1 cellular context compared by ENCODE assay signal in the genomic region with DNA sequence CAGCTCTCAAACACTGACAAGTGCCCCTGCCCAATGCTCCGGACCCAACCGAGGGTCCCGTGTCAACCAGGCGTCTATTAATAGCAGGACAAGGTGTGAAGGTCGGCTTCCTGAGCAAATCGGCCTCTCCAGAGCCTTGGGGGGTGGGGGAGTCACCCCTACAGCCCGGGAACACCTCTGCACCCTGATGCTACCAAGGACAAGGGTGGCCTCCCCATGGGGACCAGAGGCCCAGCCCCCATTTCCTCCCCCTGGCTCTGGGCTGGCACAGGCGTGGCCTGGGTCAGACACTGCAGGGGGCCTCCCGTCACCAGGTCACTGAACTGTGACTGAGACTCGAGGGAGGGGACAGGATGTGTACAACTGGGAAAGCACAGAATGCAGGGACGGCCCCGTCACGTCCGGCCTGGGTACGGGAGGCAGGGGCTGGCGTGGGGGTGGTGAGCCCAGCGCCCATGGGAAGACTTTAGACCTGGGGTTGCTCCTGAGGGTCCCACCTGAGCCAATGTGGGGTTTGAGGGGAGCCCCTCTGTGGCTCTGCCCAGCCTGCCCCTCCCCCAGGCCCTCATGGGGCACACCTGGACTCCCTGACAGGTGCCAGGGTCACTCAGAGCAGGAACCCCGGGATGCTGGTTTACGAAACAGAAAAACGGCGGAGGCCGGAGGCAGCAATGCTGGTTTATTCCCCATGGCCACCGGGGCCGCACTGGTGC.
TF ChIP-seq lines count a peak whose summit lies in the region.

No MANE protein-coding gene starts in this region.

TF ChIP-seq in HepG2, 621 proteins besides CTCF, POLR2A, EP300 and RAD21 (continued from another document and continues in another):
- TF ChIP-seq, protein P1, sequence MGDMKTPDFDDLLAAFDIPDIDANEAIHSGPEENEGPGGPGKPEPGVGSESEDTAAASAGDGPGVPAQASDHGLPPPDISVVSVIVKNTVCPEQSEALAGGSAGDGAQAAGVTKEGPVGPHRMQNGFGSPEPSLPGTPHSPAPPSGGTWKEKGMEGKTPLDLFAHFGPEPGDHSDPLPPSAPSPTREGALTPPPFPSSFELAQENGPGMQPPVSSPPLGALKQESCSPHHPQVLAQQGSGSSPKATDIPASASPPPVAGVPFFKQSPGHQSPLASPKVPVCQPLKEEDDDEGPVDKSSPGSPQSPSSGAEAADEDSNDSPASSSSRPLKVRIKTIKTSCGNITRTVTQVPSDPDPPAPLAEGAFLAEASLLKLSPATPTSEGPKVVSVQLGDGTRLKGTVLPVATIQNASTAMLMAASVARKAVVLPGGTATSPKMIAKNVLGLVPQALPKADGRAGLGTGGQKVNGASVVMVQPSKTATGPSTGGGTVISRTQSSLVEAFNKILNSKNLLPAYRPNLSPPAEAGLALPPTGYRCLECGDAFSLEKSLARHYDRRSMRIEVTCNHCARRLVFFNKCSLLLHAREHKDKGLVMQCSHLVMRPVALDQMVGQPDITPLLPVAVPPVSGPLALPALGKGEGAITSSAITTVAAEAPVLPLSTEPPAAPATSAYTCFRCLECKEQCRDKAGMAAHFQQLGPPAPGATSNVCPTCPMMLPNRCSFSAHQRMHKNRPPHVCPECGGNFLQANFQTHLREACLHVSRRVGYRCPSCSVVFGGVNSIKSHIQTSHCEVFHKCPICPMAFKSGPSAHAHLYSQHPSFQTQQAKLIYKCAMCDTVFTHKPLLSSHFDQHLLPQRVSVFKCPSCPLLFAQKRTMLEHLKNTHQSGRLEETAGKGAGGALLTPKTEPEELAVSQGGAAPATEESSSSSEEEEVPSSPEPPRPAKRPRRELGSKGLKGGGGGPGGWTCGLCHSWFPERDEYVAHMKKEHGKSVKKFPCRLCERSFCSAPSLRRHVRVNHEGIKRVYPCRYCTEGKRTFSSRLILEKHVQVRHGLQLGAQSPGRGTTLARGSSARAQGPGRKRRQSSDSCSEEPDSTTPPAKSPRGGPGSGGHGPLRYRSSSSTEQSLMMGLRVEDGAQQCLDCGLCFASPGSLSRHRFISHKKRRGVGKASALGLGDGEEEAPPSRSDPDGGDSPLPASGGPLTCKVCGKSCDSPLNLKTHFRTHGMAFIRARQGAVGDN (CRISPR knock-in tag; IDR thresholded peaks at IDR 0.05): peak; percentile 96
- TF ChIP-seq ZNF558 (CRISPR knock-in tag; IDR thresholded peaks at IDR 0.05; ENCODE audit: borderline replicate concordance) (no peak), ZNF556 (CRISPR knock-in tag; IDR thresholded peaks at IDR 0.05; ENCODE audit: borderline replicate concordance) (peak; percentile 84), MYC (CRISPR knock-in tag; IDR thresholded peaks at IDR 0.05; ENCODE audit: borderline replicate concordance) (peak; percentile 87), ZNF75D (CRISPR knock-in tag; IDR thresholded peaks at IDR 0.05; ENCODE audit: borderline replicate concordance) (no peak), NFE2 (CRISPR knock-in tag; IDR thresholded peaks at IDR 0.05) (no peak), HIVEP1 (CRISPR knock-in tag; IDR thresholded peaks at IDR 0.05) (peak; percentile 99), ZNF713 (CRISPR knock-in tag; IDR thresholded peaks at IDR 0.05) (no peak), ZFY (CRISPR knock-in tag; IDR thresholded peaks at IDR 0.05) (no peak; the same call in 1 of the 2 replicates), ZFP1 (CRISPR knock-in tag; IDR thresholded peaks at IDR 0.05) (peak; percentile 94), SRY (CRISPR knock-in tag; IDR thresholded peaks at IDR 0.05) (peak; percentile 42; the same call in 1 of the 2 replicates), TRIM24 (CRISPR knock-in tag; IDR thresholded peaks at IDR 0.05) (no peak), NR2F1 (CRISPR knock-in tag; IDR thresholded peaks at IDR 0.05) (peak; percentile 64; a peak in 3 of 4 replicates), ZNF691 (CRISPR knock-in tag; IDR thresholded peaks at IDR 0.05; ENCODE audit: borderline replicate concordance, low read depth) (peak; percentile 95), ZNF878 (CRISPR knock-in tag; IDR thresholded peaks at IDR 0.05) (0 out of 2 replicates have a peak, but pooled peaks have one; percentile 70), KDM2A (CRISPR knock-in tag; IDR thresholded peaks at IDR 0.05; ENCODE audit: borderline replicate concordance, low read depth) (peak; percentile 70), CCDC6 (CRISPR knock-in tag; IDR thresholded peaks at IDR 0.05) (peak; percentile 87; the same call in 1 of the 2 replicates), ZNF136 (CRISPR knock-in tag; IDR thresholded peaks at IDR 0.05; ENCODE audit: low read depth) (peak; percentile 93), ZNF646 (CRISPR knock-in tag; IDR thresholded peaks at IDR 0.05) (no peak), ZNF562 (CRISPR knock-in tag; IDR thresholded peaks at IDR 0.05; ENCODE audit: borderline replicate concordance) (no peak), KMT2A (CRISPR knock-in tag; IDR thresholded peaks at IDR 0.05) (peak; percentile 48; the same call in 1 of the 2 replicates), ZMAT3 (CRISPR knock-in tag; conservative IDR thresholded peaks at IDR 0.05) (peak; percentile 95)
- TF ChIP-seq, protein P2, sequence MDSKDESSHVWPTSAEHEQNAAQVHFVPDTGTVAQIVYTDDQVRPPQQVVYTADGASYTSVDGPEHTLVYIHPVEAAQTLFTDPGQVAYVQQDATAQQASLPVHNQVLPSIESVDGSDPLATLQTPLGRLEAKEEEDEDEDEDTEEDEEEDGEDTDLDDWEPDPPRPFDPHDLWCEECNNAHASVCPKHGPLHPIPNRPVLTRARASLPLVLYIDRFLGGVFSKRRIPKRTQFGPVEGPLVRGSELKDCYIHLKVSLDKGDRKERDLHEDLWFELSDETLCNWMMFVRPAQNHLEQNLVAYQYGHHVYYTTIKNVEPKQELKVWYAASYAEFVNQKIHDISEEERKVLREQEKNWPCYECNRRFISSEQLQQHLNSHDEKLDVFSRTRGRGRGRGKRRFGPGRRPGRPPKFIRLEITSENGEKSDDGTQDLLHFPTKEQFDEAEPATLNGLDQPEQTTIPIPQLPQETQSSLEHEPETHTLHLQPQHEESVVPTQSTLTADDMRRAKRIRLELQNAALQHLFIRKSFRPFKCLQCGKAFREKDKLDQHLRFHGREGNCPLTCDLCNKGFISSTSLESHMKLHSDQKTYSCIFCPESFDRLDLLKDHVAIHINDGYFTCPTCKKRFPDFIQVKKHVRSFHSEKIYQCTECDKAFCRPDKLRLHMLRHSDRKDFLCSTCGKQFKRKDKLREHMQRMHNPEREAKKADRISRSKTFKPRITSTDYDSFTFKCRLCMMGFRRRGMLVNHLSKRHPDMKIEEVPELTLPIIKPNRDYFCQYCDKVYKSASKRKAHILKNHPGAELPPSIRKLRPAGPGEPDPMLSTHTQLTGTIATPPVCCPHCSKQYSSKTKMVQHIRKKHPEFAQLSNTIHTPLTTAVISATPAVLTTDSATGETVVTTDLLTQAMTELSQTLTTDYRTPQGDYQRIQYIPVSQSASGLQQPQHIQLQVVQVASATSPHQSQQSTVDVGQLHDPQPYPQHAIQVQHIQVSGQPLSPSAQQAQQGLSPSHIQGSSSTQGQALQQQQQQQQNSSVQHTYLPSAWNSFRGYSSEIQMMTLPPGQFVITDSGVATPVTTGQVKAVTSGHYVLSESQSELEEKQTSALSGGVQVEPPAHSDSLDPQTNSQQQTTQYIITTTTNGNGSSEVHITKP (CRISPR knock-in tag; IDR thresholded peaks at IDR 0.05; ENCODE audit: low read depth): peak; percentile 91
- TF ChIP-seq, protein P3, sequence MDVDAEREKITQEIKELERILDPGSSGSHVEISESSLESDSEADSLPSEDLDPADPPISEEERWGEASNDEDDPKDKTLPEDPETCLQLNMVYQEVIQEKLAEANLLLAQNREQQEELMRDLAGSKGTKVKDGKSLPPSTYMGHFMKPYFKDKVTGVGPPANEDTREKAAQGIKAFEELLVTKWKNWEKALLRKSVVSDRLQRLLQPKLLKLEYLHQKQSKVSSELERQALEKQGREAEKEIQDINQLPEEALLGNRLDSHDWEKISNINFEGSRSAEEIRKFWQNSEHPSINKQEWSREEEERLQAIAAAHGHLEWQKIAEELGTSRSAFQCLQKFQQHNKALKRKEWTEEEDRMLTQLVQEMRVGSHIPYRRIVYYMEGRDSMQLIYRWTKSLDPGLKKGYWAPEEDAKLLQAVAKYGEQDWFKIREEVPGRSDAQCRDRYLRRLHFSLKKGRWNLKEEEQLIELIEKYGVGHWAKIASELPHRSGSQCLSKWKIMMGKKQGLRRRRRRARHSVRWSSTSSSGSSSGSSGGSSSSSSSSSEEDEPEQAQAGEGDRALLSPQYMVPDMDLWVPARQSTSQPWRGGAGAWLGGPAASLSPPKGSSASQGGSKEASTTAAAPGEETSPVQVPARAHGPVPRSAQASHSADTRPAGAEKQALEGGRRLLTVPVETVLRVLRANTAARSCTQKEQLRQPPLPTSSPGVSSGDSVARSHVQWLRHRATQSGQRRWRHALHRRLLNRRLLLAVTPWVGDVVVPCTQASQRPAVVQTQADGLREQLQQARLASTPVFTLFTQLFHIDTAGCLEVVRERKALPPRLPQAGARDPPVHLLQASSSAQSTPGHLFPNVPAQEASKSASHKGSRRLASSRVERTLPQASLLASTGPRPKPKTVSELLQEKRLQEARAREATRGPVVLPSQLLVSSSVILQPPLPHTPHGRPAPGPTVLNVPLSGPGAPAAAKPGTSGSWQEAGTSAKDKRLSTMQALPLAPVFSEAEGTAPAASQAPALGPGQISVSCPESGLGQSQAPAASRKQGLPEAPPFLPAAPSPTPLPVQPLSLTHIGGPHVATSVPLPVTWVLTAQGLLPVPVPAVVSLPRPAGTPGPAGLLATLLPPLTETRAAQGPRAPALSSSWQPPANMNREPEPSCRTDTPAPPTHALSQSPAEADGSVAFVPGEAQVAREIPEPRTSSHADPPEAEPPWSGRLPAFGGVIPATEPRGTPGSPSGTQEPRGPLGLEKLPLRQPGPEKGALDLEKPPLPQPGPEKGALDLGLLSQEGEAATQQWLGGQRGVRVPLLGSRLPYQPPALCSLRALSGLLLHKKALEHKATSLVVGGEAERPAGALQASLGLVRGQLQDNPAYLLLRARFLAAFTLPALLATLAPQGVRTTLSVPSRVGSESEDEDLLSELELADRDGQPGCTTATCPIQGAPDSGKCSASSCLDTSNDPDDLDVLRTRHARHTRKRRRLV (CRISPR knock-in tag; IDR thresholded peaks at IDR 0.05): 0 out of 2 replicates have a peak, but pooled peaks have one; percentile 6
- TF ChIP-seq, protein P4, sequence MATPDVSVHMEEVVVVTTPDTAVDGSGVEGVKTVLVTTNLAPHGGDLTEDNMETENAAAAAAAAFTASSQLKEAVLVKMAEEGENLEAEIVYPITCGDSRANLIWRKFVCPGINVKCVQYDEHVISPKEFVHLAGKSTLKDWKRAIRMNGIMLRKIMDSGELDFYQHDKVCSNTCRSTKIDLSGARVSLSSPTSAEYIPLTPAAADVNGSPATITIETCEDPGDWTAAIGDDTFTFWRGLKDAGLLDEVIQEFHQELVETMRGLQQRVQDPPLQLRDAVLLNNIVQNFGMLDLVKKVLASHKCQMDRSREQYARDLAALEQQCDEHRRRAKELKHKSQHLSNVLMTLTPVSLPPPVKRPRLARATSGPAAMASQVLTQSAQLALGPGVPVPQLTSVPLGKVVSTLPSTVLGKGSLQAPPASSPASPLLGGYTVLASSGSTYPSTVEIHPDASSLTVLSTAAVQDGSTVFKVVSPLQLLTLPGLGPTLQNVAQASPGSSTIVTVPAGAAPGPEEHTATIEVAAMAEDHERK (CRISPR knock-in tag; IDR thresholded peaks at IDR 0.05; ENCODE audit: low read depth): no peak
